26 cellular contexts compared by ENCODE assay signal in genomic region chr14:37252434-37252833, GRCh38. TPM values are rescaled to one million over a fixed set of nuclear protein-coding genes. Genes with fewer than 3 reads are reported as not detected.
"Had no signal": no experiment of that assay in that cellular context is flagged by ENCODE, and none has a peak within 500 bp of the region (broad histone marks: within the 10 kb centered on the region; RNA-seq: fewer than 3 reads in every experiment).

No MANE protein-coding gene starts in this region.

- H3K36me3 ChIP-seq: colonic mucosa, gastrocnemius medialis, lower lobe of right lung, ovary, thyroid gland, vagina had no signal

- H3K9me3 ChIP-seq: colonic mucosa, gastrocnemius medialis, left ventricle myocardium inferior, lower lobe of right lung, ovary, stomach, thyroid gland, vagina had no signal

- DNase-seq: colonic mucosa; effector CD8-positive, alpha-beta T cell; foreskin fibroblast; gastrocnemius medialis; head of caudate nucleus; left cardiac atrium; left ventricle myocardium inferior; lower lobe of right lung; naive thymus-derived CD8-positive, alpha-beta T cell; occipital lobe; ovary; stimulated activated CD4-positive, alpha-beta T cell treated with anti-CD3 and anti-CD28 coated beads, Interleukin-12 subunit alpha, Interleukin-12 subunit beta, amount 100 ng/mL, for 4 hours; stimulated activated CD4-positive, alpha-beta T cell treated with anti-CD3 and anti-CD28 coated beads, Interleukin-1b, Interleukin-23, amount 100 ng/mL, for 48 hours; stimulated activated CD4-positive, alpha-beta T cell treated with anti-CD3 and anti-CD28 coated beads, Interleukin-4, amount 100 ng/mL, for 1 hour; stimulated activated CD8-positive, alpha-beta memory T cell treated with anti-CD3 and anti-CD28 coated beads, Interleukin-4, amount 100 ng/mL, for 48 hours; stimulated activated naive CD4-positive, alpha-beta T cell; stomach; thyroid gland; trophoblast cell had no signal

- ATAC-seq: esophagus mucosa; gastrocnemius medialis; left cardiac atrium; lower lobe of right lung; naive thymus-derived CD8-positive, alpha-beta T cell; sciatic nerve had no signal

- H3K27me3 Mint-ChIP-seq: dendritic cell treated with granulocyte-macrophage colony-stimulating factor and Interleukin-4, amounts not matched to agents 40 ng/mL and 50 ng/mL, for 4 days; naive thymus-derived CD8-positive, alpha-beta T cell had no signal

- H3K27me3 ChIP-seq: colonic mucosa, gastrocnemius medialis, hepatocyte, ovary, stomach, thyroid gland, vagina had no signal

- H3K27ac ChIP-seq: colonic mucosa, gastrocnemius medialis, hepatocyte, left ventricle myocardium inferior, lower lobe of right lung, ovary, stomach, thyroid gland, vagina had no signal

- H3K4me3 ChIP-seq: colonic mucosa, gastrocnemius medialis, hepatocyte, left ventricle myocardium inferior, lower lobe of right lung, ovary, smooth muscle cell, stomach, thyroid gland, vagina had no signal

- H3K4me3 Mint-ChIP-seq: dendritic cell treated with granulocyte-macrophage colony-stimulating factor and Interleukin-4, amounts not matched to agents 40 ng/mL and 50 ng/mL, for 4 days; naive thymus-derived CD8-positive, alpha-beta T cell had no signal

- H3K4me1 Mint-ChIP-seq: naive thymus-derived CD8-positive, alpha-beta T cell had no signal

- H3K4me2 ChIP-seq: hepatocyte, smooth muscle cell had no signal

- H3K27ac Mint-ChIP-seq: dendritic cell treated with granulocyte-macrophage colony-stimulating factor and Interleukin-4, amounts not matched to agents 40 ng/mL and 50 ng/mL, for 4 days; naive thymus-derived CD8-positive, alpha-beta T cell had no signal

- H3K9me3 Mint-ChIP-seq: dendritic cell treated with granulocyte-macrophage colony-stimulating factor and Interleukin-4, amounts not matched to agents 40 ng/mL and 50 ng/mL, for 4 days; naive thymus-derived CD8-positive, alpha-beta T cell had no signal

- H3K4me1 ChIP-seq: colonic mucosa, gastrocnemius medialis, left ventricle myocardium inferior, lower lobe of right lung, thyroid gland, vagina had no signal

- H2AFZ ChIP-seq: hepatocyte had no signal

- H3K36me3 Mint-ChIP-seq: naive thymus-derived CD8-positive, alpha-beta T cell had no signal

- FAIRE-seq: endometrium had no signal

RNA-seq across cellular contexts. Expression of gene MIPOL1, which starts 54.7 kb away (rescaled TPM):
- total RNA-seq: naive thymus-derived CD8-positive, alpha-beta T cell had no signal
- polyA plus RNA-seq: naive thymus-derived CD8-positive, alpha-beta T cell had no signal
